Comparison of ENCODE assay signal across 13 cellular contexts in the genomic region with DNA sequence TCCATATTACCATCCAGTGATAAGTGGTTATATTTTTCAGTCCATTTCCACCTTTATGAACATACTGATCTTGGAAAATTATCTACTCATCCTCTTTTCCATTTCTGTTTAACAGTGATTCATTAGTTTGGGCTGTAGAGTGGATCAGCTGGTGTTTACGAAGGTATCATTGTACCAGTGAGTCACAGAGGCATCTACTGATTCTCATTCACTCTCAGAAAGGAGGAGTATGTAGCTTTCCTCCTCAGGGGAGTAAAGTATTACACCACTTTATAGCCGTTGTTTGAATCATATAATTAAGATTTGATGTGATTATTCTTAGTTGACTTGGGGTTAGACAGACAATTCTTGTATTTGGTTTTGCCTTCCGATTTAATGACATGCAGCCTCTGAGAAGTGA.
DNase-seq lines count a peak whose midpoint lies in the region; ATAC-seq, FAIRE-seq and TF ChIP-seq lines count a peak whose summit lies in the region.
"Had no signal": no experiment of that assay in that cellular context is flagged by ENCODE, and none has a peak within 500 bp of the region (broad histone marks: within the 10 kb centered on the region; RNA-seq: fewer than 3 reads in every experiment).

No MANE protein-coding gene starts in this region.

- CTCF ChIA-PET in AG04450 (lab: Charles Lee) (interaction anchor here (0.9 to 1.5 kb wide), 2 partner anchors 15 to 230 kb away, joined by 4 to 7 read pairs; no protein-coding TSS in a partner anchor), HEK293 (lab: Yijun Ruan, JAX) (interaction anchor here (0.8 kb wide), 1 partner anchor 12 kb away, joined by 3 read pairs; no protein-coding TSS in a partner anchor)

- H3K27ac ChIP-seq in AG04450 (ENCODE audit: low read depth, low read length) (no peak overlapping the region), HEK293 (ENCODE audit: extremely low read depth, low read depth, low read length) (no peak overlapping the region), keratinocyte (ENCODE audit: control insufficient read depth, insufficient read depth, low read length) (peak overlapping the region; percentile 49), right cardiac atrium (ENCODE audit: low read length) (no peak overlapping the region)
- H3K27ac ChIP-seq: PC-9 had no signal

- no peaks in the 10 kb centered on the region for H3K9me1 ChIP-seq in keratinocyte (ENCODE audit: control insufficient read depth, extremely low read depth, insufficient read depth, low read length)

- H3K36me3 Mint-ChIP-seq in naive thymus-derived CD8-positive, alpha-beta T cell: peaks cover 0 to 9% (median 7%) of the 10 kb centered on the region in 3 donors

- H3K27me3 ChIP-seq in AG04450 (ENCODE audit: control insufficient read depth, insufficient read depth, low read length) (no peaks in the 10 kb centered on the region), keratinocyte (ENCODE audit: control insufficient read depth, extremely low read depth, insufficient read depth, low read length) (no peaks in the 10 kb centered on the region), right cardiac atrium (ENCODE audit: control insufficient read depth, insufficient read depth) (no peaks in the 10 kb centered on the region)

- dilution Hi-C loops in keratinocyte (cut with MboI; ENCODE audit: extremely low pct_ligation_motif_present, low sequenced_read_pairs): no loop called here

- H3K4me3 ChIP-seq in AG04450 (ENCODE audit: low read depth, low read length) (no peak overlapping the region), HEK293 (ENCODE audit: low read depth, low read length) (no peak overlapping the region), keratinocyte (ENCODE audit: control insufficient read depth in 2 of 3, extremely low read depth in 1 of 3, insufficient read depth in 2 of 3, low read depth in 1 of 3, low read length in 3 of 3) (no peak overlapping the region), right cardiac atrium (ENCODE audit: low read length) (no peak overlapping the region)
- H3K4me3 ChIP-seq: PC-9 had no signal

- POLR2A ChIA-PET in AG04450 (lab: Yijun Ruan, JAX) (interaction anchor here (1.5 kb wide), 1 partner anchor 9 kb away, joined by 10 read pairs; no protein-coding TSS in a partner anchor), HEK293 (lab: Yijun Ruan, JAX) (no interaction called here)
- POLR2A ChIA-PET in naive thymus-derived CD8-positive, alpha-beta T cell (lab: Charles Lee): no interaction called here

- ATAC-seq in right cardiac atrium: no peak
- no peak for ATAC-seq in naive thymus-derived CD8-positive, alpha-beta T cell
- ATAC-seq: effector memory CD8-positive, alpha-beta T cell had no signal

- H3K4me3 Mint-ChIP-seq in naive thymus-derived CD8-positive, alpha-beta T cell: no peak overlapping the region
- H3K4me3 Mint-ChIP-seq: effector memory CD8-positive, alpha-beta T cell had no signal

- no peaks in the 10 kb centered on the region for H3K36me3 ChIP-seq in HEK293 (ENCODE audit: control insufficient read depth in 2 of 2, insufficient read depth in 1 of 2, low read length in 2 of 2)
- no peaks in the 10 kb centered on the region for H3K36me3 ChIP-seq in keratinocyte (ENCODE audit: control insufficient read depth in 2 of 2, extremely low read depth in 1 of 2, insufficient read depth in 2 of 2, low read length in 2 of 2)

- no peak overlapping the region for H3K4me2 ChIP-seq in keratinocyte (ENCODE audit: control insufficient read depth, extremely low read depth, insufficient read depth, low read depth, low read length)
- H3K4me2 ChIP-seq: PC-9 had no signal

- H3K4me1 ChIP-seq in HEK293 (ENCODE audit: control insufficient read depth, insufficient read depth, low read length): peaks cover 16% of the 10 kb centered on the region
- H3K4me1 ChIP-seq in keratinocyte (ENCODE audit: control insufficient read depth, extremely low read depth, insufficient read depth, low read length): peaks cover 15% of the 10 kb centered on the region
- no peaks in the 10 kb centered on the region for H3K4me1 ChIP-seq in right cardiac atrium (ENCODE audit: control insufficient read depth, insufficient read depth, low read length)

- TF ChIP-seq CTCF in AG04450 (IDR thresholded peaks at IDR 0.05; ENCODE audit: low read depth, low read length): no peak
- no peak for TF ChIP-seq CTCF in HEK293 (tag by site-specific recombination; IDR thresholded peaks at IDR 0.05)
- TF ChIP-seq CTCF in keratinocyte (optimal IDR thresholded peaks at IDR 0.05 in 1 of 3, IDR thresholded peaks at IDR 0.05 in 1 of 3, conservative IDR thresholded peaks at IDR 0.05 in 1 of 3; ENCODE audit: extremely low read depth in 1 of 3, insufficient read depth in 2 of 3, low read length in 3 of 3): no peak

- FAIRE-seq in keratinocyte (lab: Jason Lieb, UNC): peak; percentile 77

- 91% methylated on average over 3 of the region's 3 CpGs for WGBS in right cardiac atrium

- intact Hi-C loops in right cardiac atrium (cut with DNase I): no loop called here

- no peaks in the 10 kb centered on the region for H3K27me3 Mint-ChIP-seq in naive thymus-derived CD8-positive, alpha-beta T cell
- H3K27me3 Mint-ChIP-seq: effector memory CD8-positive, alpha-beta T cell had no signal

- H3K27ac Mint-ChIP-seq in naive thymus-derived CD8-positive, alpha-beta T cell: no peak overlapping the region
- H3K27ac Mint-ChIP-seq: effector memory CD8-positive, alpha-beta T cell had no signal

- H3K79me2 ChIP-seq in keratinocyte (ENCODE audit: control insufficient read depth, insufficient read depth, low read length): peaks cover 4% of the 10 kb centered on the region

- no peak overlapping the region for H2AFZ ChIP-seq in keratinocyte (ENCODE audit: control insufficient read depth, low read length)
- H2AFZ ChIP-seq: PC-9 had no signal

- no peaks in the 10 kb centered on the region for H4K20me1 ChIP-seq in keratinocyte (ENCODE audit: control insufficient read depth, extremely low read depth, insufficient read depth, low read length)

- no peaks in the 10 kb centered on the region for H3K9me3 Mint-ChIP-seq in naive thymus-derived CD8-positive, alpha-beta T cell
- H3K9me3 Mint-ChIP-seq: effector memory CD8-positive, alpha-beta T cell had no signal

- DNase-seq in AG04450 (ENCODE audit: low read depth, low spot score) (peak; percentile 39), amniotic stem cell (lab: John Stamatoyannopoulos, UW) (peak; percentile 39), keratinocyte (ENCODE audit: low read depth, low spot score) (peak; percentile 26), right cardiac atrium (no peak)
- DNase-seq in activated T-cell treated with anti-CD3 and anti-CD28 coated beads, Interleukin-2, amount 50 U/mL, for 48 hours: no peak
- DNase-seq in effector CD4-positive, alpha-beta T cell: no peak
- DNase-seq in naive thymus-derived CD8-positive, alpha-beta T cell: no peak
- DNase-seq: activated effector memory CD4-positive, alpha-beta T cell treated with anti-CD3 and anti-CD28 coated beads, Interleukin-2, amount 50 U/mL, for 16 hours; Calu3; effector memory CD8-positive, alpha-beta T cell; NCI-H1048 had no signal

- peaks cover 15 to 48% (median 32%) of the 10 kb centered on the region in 4 donors for H3K4me1 Mint-ChIP-seq in naive thymus-derived CD8-positive, alpha-beta T cell

- H3K9ac ChIP-seq in keratinocyte (ENCODE audit: control insufficient read depth, extremely low read depth, insufficient read depth, low read length): no peak overlapping the region

- H3K9me3 ChIP-seq in AG04450 (ENCODE audit: control insufficient read depth, insufficient read depth, low read length) (no peaks in the 10 kb centered on the region), HEK293 (ENCODE audit: control insufficient read depth, insufficient read depth, low read depth, low read length) (no peaks in the 10 kb centered on the region), keratinocyte (ENCODE audit: control insufficient read depth, low read depth, low read length) (no peaks in the 10 kb centered on the region), right cardiac atrium (ENCODE audit: control insufficient read depth, low read length) (no peaks in the 10 kb centered on the region)

TF ChIP-seq in HEK293, 187 proteins besides CTCF, POLR2A, EP300 and RAD21:
- TF ChIP-seq, protein P1, sequence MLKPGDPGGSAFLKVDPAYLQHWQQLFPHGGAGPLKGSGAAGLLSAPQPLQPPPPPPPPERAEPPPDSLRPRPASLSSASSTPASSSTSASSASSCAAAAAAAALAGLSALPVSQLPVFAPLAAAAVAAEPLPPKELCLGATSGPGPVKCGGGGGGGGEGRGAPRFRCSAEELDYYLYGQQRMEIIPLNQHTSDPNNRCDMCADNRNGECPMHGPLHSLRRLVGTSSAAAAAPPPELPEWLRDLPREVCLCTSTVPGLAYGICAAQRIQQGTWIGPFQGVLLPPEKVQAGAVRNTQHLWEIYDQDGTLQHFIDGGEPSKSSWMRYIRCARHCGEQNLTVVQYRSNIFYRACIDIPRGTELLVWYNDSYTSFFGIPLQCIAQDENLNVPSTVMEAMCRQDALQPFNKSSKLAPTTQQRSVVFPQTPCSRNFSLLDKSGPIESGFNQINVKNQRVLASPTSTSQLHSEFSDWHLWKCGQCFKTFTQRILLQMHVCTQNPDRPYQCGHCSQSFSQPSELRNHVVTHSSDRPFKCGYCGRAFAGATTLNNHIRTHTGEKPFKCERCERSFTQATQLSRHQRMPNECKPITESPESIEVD (tag by site-specific recombination; IDR thresholded peaks at IDR 0.05): 0 out of 2 replicates have a peak, but pooled peaks have one; percentile 20
- TF ChIP-seq, protein P2, sequence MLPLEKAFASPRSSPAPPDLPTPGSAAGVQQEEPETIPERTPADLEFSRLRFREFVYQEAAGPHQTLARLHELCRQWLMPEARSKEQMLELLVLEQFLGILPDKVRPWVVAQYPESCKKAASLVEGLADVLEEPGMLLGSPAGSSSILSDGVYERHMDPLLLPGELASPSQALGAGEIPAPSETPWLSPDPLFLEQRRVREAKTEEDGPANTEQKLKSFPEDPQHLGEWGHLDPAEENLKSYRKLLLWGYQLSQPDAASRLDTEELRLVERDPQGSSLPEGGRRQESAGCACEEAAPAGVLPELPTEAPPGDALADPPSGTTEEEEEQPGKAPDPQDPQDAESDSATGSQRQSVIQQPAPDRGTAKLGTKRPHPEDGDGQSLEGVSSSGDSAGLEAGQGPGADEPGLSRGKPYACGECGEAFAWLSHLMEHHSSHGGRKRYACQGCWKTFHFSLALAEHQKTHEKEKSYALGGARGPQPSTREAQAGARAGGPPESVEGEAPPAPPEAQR (tag by site-specific recombination; IDR thresholded peaks at IDR 0.05): no peak
- TF ChIP-seq OSR2 (tag by site-specific recombination; IDR thresholded peaks at IDR 0.05) (peak; percentile 42; the same call in 1 of the 2 replicates), ZNF629 (tag by site-specific recombination; IDR thresholded peaks at IDR 0.05) (0 out of 2 replicates have a peak, but pooled peaks have one; percentile 10), EGR2 (tag by site-specific recombination; IDR thresholded peaks at IDR 0.05; ENCODE audit: low read depth) (no peak), ZNF394 (tag by site-specific recombination; IDR thresholded peaks at IDR 0.05; ENCODE audit: borderline replicate concordance) (peak; percentile 24; the same call in 1 of the 2 replicates), SP7 (tag by site-specific recombination; IDR thresholded peaks at IDR 0.05) (peak; percentile 69), WT1 (tag by site-specific recombination; IDR thresholded peaks at IDR 0.05) (peak; percentile 82), ZNF626 (tag by site-specific recombination; IDR thresholded peaks at IDR 0.05) (no peak)

Comparison
In these comparisons a context has a peak if more than half of its experiments do, and no peak if none do; other contexts are left out.
1. DNase-seq: peak in AG04450 (single experiment), amniotic stem cell (single experiment) and keratinocyte (single experiment); none in right cardiac atrium (0 of 3), activated T-cell treated with anti-CD3 and anti-CD28 coated beads, Interleukin-2, amount 50 U/mL, for 48 hours (0 of 2), effector CD4-positive, alpha-beta T cell (single experiment) and naive thymus-derived CD8-positive, alpha-beta T cell (0 of 10).